Comparison of ENCODE assay signal across 15 cellular contexts in genomic region chr1:181459067-181459466, GRCh38. TPM values are rescaled to one million over a fixed set of nuclear protein-coding genes. Genes with fewer than 3 reads are reported as not detected.
DNase-seq lines count a peak whose midpoint lies in the region; ATAC-seq and TF ChIP-seq lines count a peak whose summit lies in the region.
"Had no signal": no experiment of that assay in that cellular context is flagged by ENCODE, and none has a peak within 500 bp of the region (broad histone marks: within the 10 kb centered on the region; RNA-seq: fewer than 3 reads in every experiment).

No MANE protein-coding gene starts in this region.

- intact Hi-C loops in MCF 10A (cut with micrococcal nuclease) (no loop called here), breast epithelium (cut with DNase I; ENCODE audit: low total_unique reads) (no loop called here), psoas muscle (cut with DNase I) (no loop called here)

- peak; percentile 41 for DNase-seq in MCF 10A (ENCODE audit: unreplicated experiment)
- DNase-seq in breast epithelium (ENCODE audit: low spot score in 2 of 2) = no peak
- peak; percentile 59 for DNase-seq in epithelial cell of esophagus (ENCODE audit: low read depth)
- peak; percentile 58 for DNase-seq in kidney tubule cell (ENCODE audit: low spot score)
- DNase-seq in globus pallidus (ENCODE audit: low spot score) = no peak
- no peak for DNase-seq in HPDE6-E6E7 (ENCODE audit: extremely low spot score)
- DNase-seq in psoas muscle = no peak
- DNase-seq: Calu3; CD4-positive, CD25-positive, alpha-beta regulatory T cell; DMS 273 treated with DMSO at 0.1 percent for 48 hours; DMS79 had no signal

- H3K27me3 ChIP-seq in breast epithelium = no peaks in the 10 kb centered on the region
- H3K27me3 ChIP-seq in psoas muscle (ENCODE audit: insufficient read depth in 3 of 3, low read length in 2 of 3) = no peaks in the 10 kb centered on the region
- H3K27me3 ChIP-seq: BLaER1 treated with 17β-estradiol and CSF1 and Interleukin-3, amounts not matched to agents 10 nM and 100 nM had no signal

- no peaks in the 10 kb centered on the region for H3K36me3 Mint-ChIP-seq in MCF 10A (ENCODE audit: insufficient read depth, unreplicated experiment)
- H3K36me3 Mint-ChIP-seq: CD4-positive, CD25-positive, alpha-beta regulatory T cell had no signal

- no peak overlapping the region for H3K27ac ChIP-seq in breast epithelium
- H3K27ac ChIP-seq in psoas muscle = no peak overlapping the region
- H3K27ac ChIP-seq: 22Rv1; BLaER1 treated with 17β-estradiol and CSF1 and Interleukin-3, amounts not matched to agents 10 nM and 100 nM had no signal

- TF ChIP-seq POLR2A in breast epithelium (IDR thresholded peaks at IDR 0.05) = no peak

- 81 to 88% (median 88%) methylated on average over 2 of the region's 2 CpGs for WGBS in psoas muscle, 3 donors

- no peaks in the 10 kb centered on the region for H3K4me1 Mint-ChIP-seq in MCF 10A (ENCODE audit: insufficient read depth, unreplicated experiment)
- H3K4me1 Mint-ChIP-seq: CD4-positive, CD25-positive, alpha-beta regulatory T cell had no signal

- ATAC-seq in psoas muscle = no peak

- no peak overlapping the region for H3K27ac Mint-ChIP-seq in MCF 10A (ENCODE audit: low read depth, unreplicated experiment)
- H3K27ac Mint-ChIP-seq: CD4-positive, CD25-positive, alpha-beta regulatory T cell had no signal

- H3K36me3 ChIP-seq in breast epithelium = no peaks in the 10 kb centered on the region
- H3K36me3 ChIP-seq in psoas muscle (ENCODE audit: insufficient read depth in 1 of 2, low read depth in 1 of 2) = no peaks in the 10 kb centered on the region
- H3K36me3 ChIP-seq: BLaER1 treated with 17β-estradiol and CSF1 and Interleukin-3, amounts not matched to agents 10 nM and 100 nM; HAP-1 had no signal

- H3K4me1 ChIP-seq in breast epithelium = no peaks in the 10 kb centered on the region
- no peaks in the 10 kb centered on the region for H3K4me1 ChIP-seq in psoas muscle
- H3K4me1 ChIP-seq: BLaER1 treated with 17β-estradiol and CSF1 and Interleukin-3, amounts not matched to agents 10 nM and 100 nM; HAP-1 had no signal

- H3K4me3 ChIP-seq in breast epithelium = no peak overlapping the region
- no peak overlapping the region for H3K4me3 ChIP-seq in epithelial cell of esophagus (ENCODE audit: low read length)
- H3K4me3 ChIP-seq in psoas muscle = no peak overlapping the region
- H3K4me3 ChIP-seq: BLaER1 treated with 17β-estradiol and CSF1 and Interleukin-3, amounts not matched to agents 10 nM and 100 nM; HAP-1 had no signal

- H3K27me3 Mint-ChIP-seq in MCF 10A (ENCODE audit: insufficient read depth, unreplicated experiment) = no peaks in the 10 kb centered on the region

- no TSS peak for BruUV-seq in MCF 10A (replicated peaks; lab: Mats Ljungman, UMichigan)

- no peak overlapping the region for H3K4me3 Mint-ChIP-seq in MCF 10A (ENCODE audit: unreplicated experiment)
- H3K4me3 Mint-ChIP-seq: CD4-positive, CD25-positive, alpha-beta regulatory T cell had no signal

- CTCF ChIA-PET in MCF 10A (lab: Yijun Ruan, JAX) = interaction anchor here (0.7 to 2.7 kb wide), 12 partner anchors 9 to 1988 kb away, joined by 3 to 17 read pairs (median 4); no protein-coding TSS in a partner anchor

- POLR2A ChIA-PET in MCF 10A (lab: Yijun Ruan, JAX) = interaction anchor here (0.8 to 1.6 kb wide), 3 partner anchors 8 to 28 kb away, joined by 3 to 11 read pairs (median 4); no protein-coding TSS in a partner anchor

- no peaks in the 10 kb centered on the region for H3K9me3 Mint-ChIP-seq in MCF 10A (ENCODE audit: unreplicated experiment)

- peaks cover 0 to 5% of the 10 kb centered on the region in 2 donors for H3K9me3 ChIP-seq in breast epithelium
- no peaks in the 10 kb centered on the region for H3K9me3 ChIP-seq in psoas muscle
- H3K9me3 ChIP-seq: HAP-1 had no signal

- TF ChIP-seq CTCF in MCF 10A (IDR thresholded peaks at IDR 0.05; ENCODE audit: unreplicated experiment) (no peak), breast epithelium (IDR thresholded peaks at IDR 0.05) (no peak), epithelial cell of esophagus (IDR thresholded peaks at IDR 0.05; ENCODE audit: insufficient read depth, low read depth, low read length, missing control alignments) (no peak), psoas muscle (IDR thresholded peaks at IDR 0.05) (no peak)

RNA-seq across cellular contexts. Expression of gene CACNA1E, which starts 24.2 kb away (rescaled TPM):
- total RNA-seq in MCF 10A (2022) = 0.05 and 0.07 TPM in 2 replicates
- under 1 TPM in 1 of 3 donors, not detected in 2; under 0.01 TPM for total RNA-seq in breast epithelium
- total RNA-seq in psoas muscle = under 1 TPM in 2 of 4 donors, not detected in 2; 0.04 to 0.06 TPM
- polyA plus RNA-seq in psoas muscle = under 1 TPM in 2 of 3 donors, not detected in 1; 0.03 to 0.05 TPM
- total RNA-seq: Calu3; CD4-positive, CD25-positive, alpha-beta regulatory T cell; G401 had no signal
- polyA plus RNA-seq: CD4-positive, CD25-positive, alpha-beta regulatory T cell had no signal

Comparison
In these comparisons a context has a peak if more than half of its experiments do, and no peak if none do; other contexts are left out.
1. DNase-seq: peak in MCF 10A (single experiment), epithelial cell of esophagus (single experiment) and kidney tubule cell (single experiment); none in breast epithelium (0 of 2), globus pallidus (single experiment), HPDE6-E6E7 (single experiment) and psoas muscle (0 of 2).